Comparison of ENCODE assay signal across 23 cellular contexts in the genomic region with DNA sequence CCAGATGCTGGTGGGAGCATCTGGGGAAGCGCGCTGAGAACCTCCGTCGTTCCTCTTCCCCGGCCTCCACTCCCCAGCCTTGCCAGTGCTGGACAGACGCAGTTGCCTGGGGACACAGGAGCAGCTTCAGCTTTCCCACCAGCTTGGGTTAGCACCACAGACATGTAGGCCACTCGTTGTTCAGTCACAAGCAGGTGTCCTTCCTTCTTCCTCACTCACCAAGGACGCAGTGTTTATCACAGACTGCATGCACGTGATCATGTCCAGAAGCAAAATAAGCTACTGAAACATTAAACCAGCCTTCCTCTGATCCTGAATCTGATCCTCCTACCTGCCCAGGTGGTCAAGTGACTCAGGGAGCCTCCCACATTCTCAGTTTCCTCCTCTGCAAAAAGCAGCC.
DNase-seq lines count a peak whose midpoint lies in the region; ATAC-seq and TF ChIP-seq lines count a peak whose summit lies in the region.
"Had no signal": no experiment of that assay in that cellular context is flagged by ENCODE, and none has a peak within 500 bp of the region (broad histone marks: within the 10 kb centered on the region; RNA-seq: fewer than 3 reads in every experiment).

No MANE protein-coding gene starts in this region.

- no peaks in the 10 kb centered on the region for H3K36me3 Mint-ChIP-seq in activated CD8-positive, alpha-beta memory T cell treated with anti-CD3 and anti-CD28 coated beads, Interleukin-2, amount 10 ng/mL, durations not matched to agents 7 days and 5 days
- no peaks in the 10 kb centered on the region for H3K36me3 Mint-ChIP-seq in chondrocyte (ENCODE audit: low read depth)
- no peaks in the 10 kb centered on the region for H3K36me3 Mint-ChIP-seq in stimulated activated memory B cell treated with anti-CD40 and anti-IgM and Interleukin-4, amounts not matched to agents 10 μg/mL and 1 μg/mL and 100 μg/mL, for 72 hours
- H3K36me3 Mint-ChIP-seq: brain; natural killer cell treated with Interleukin-12 subunit alpha and Interleukin-12 subunit beta and Interleukin-15 and Interleukin-18, amount 100 ng/mL, for 72 hours had no signal

- peaks cover 48% of the 10 kb centered on the region for H3K4me1 Mint-ChIP-seq in activated CD8-positive, alpha-beta memory T cell treated with anti-CD3 and anti-CD28 coated beads, Interleukin-2, amount 10 ng/mL, durations not matched to agents 7 days and 5 days
- peaks cover 18% of the 10 kb centered on the region for H3K4me1 Mint-ChIP-seq in chondrocyte (ENCODE audit: low read depth)
- peaks cover 42% of the 10 kb centered on the region for H3K4me1 Mint-ChIP-seq in stimulated activated memory B cell treated with anti-CD40 and anti-IgM and Interleukin-4, amounts not matched to agents 10 μg/mL and 1 μg/mL and 100 μg/mL, for 72 hours

- peak; percentile 52 for DNase-seq in activated CD8-positive, alpha-beta memory T cell treated with anti-CD3 and anti-CD28 coated beads for 24 hours
- no peak for DNase-seq in activated CD8-positive, alpha-beta memory T cell treated with anti-CD3 and anti-CD28 coated beads, Interleukin-2, amount 10 ng/mL, durations not matched to agents 7 days and 5 days
- DNase-seq in NCI-H510A (lab: John Stamatoyannopoulos, UW) (peak; percentile 23), chondrocyte (ENCODE audit: low spot score) (peak; percentile 38), posterior vena cava (ENCODE audit: low spot score) (no peak), NCI-H1105 treated with DMSO at 0.1 percent for 48 hours (lab: John Stamatoyannopoulos, UW) (no peak), superior temporal gyrus (ENCODE audit: extremely low spot score) (no peak)
- DNase-seq: C1 segment of cervical spinal cord, COR-L47, DMS79 treated with DMSO at 0.1 percent for 48 hours, GF-D8, NCI-H1436, NCI-H526 treated with DMSO at 0.1 percent for 48 hours, ovary, retina, upper lobe of left lung had no signal

- CTCF ChIA-PET in activated CD8-positive, alpha-beta memory T cell treated with anti-CD3 and anti-CD28 coated beads, Interleukin-2, amount 10 ng/mL, durations not matched to agents 7 days and 5 days (lab: Charles Lee) = interaction anchor here (0.7 to 6.7 kb wide), 15 partner anchors 10 to 693 kb away, joined by 3 to 120 read pairs (median 3); partner anchors contain the start of gene NFIL3

- intact Hi-C loops in posterior vena cava (cut with DNase I) = loop anchor here in 1 of 2 donors (10.0 kb wide), 1 partner anchor 400 kb away; no protein-coding TSS in a partner anchor

- H3K27me3 Mint-ChIP-seq in activated CD8-positive, alpha-beta memory T cell treated with anti-CD3 and anti-CD28 coated beads, Interleukin-2, amount 10 ng/mL, durations not matched to agents 7 days and 5 days = no peaks in the 10 kb centered on the region
- H3K27me3 Mint-ChIP-seq in chondrocyte (ENCODE audit: low read depth) = no peaks in the 10 kb centered on the region
- peaks cover 13% of the 10 kb centered on the region for H3K27me3 Mint-ChIP-seq in stimulated activated memory B cell treated with anti-CD40 and anti-IgM and Interleukin-4, amounts not matched to agents 10 μg/mL and 1 μg/mL and 100 μg/mL, for 72 hours
- H3K27me3 Mint-ChIP-seq: brain had no signal

- no peaks in the 10 kb centered on the region for H3K9me3 Mint-ChIP-seq in activated CD8-positive, alpha-beta memory T cell treated with anti-CD3 and anti-CD28 coated beads, Interleukin-2, amount 10 ng/mL, durations not matched to agents 7 days and 5 days (ENCODE audit: low read depth)
- no peaks in the 10 kb centered on the region for H3K9me3 Mint-ChIP-seq in chondrocyte (ENCODE audit: low read depth)
- no peaks in the 10 kb centered on the region for H3K9me3 Mint-ChIP-seq in stimulated activated memory B cell treated with anti-CD40 and anti-IgM and Interleukin-4, amounts not matched to agents 10 μg/mL and 1 μg/mL and 100 μg/mL, for 72 hours
- H3K9me3 Mint-ChIP-seq: activated T-cell treated with anti-CD3 and anti-CD28 coated beads, Interleukin-2, amount 50 U/mL, for 72 hours; brain; H9; natural killer cell treated with Interleukin-12 subunit alpha and Interleukin-12 subunit beta and Interleukin-15 and Interleukin-18, amount 100 ng/mL, for 72 hours had no signal

- TF ChIP-seq CTCF in chondrocyte (IDR thresholded peaks at IDR 0.05) = no peak

- no peak overlapping the region for H3K4me3 Mint-ChIP-seq in activated CD8-positive, alpha-beta memory T cell treated with anti-CD3 and anti-CD28 coated beads, Interleukin-2, amount 10 ng/mL, durations not matched to agents 7 days and 5 days
- no peak overlapping the region for H3K4me3 Mint-ChIP-seq in chondrocyte (ENCODE audit: unreplicated experiment)
- H3K4me3 Mint-ChIP-seq in stimulated activated memory B cell treated with anti-CD40 and anti-IgM and Interleukin-4, amounts not matched to agents 10 μg/mL and 1 μg/mL and 100 μg/mL, for 72 hours = no peak overlapping the region
- H3K4me3 Mint-ChIP-seq: brain; H9; natural killer cell treated with Interleukin-12 subunit alpha and Interleukin-12 subunit beta and Interleukin-15 and Interleukin-18, amount 100 ng/mL, for 72 hours; T-helper 17 cell had no signal

- ATAC-seq in activated CD8-positive, alpha-beta memory T cell treated with anti-CD3 and anti-CD28 coated beads, Interleukin-2, amount 10 ng/mL, durations not matched to agents 7 days and 5 days = no peak
- ATAC-seq in stimulated activated memory B cell treated with anti-CD40 and anti-IgM and Interleukin-4, amounts not matched to agents 10 μg/mL and 1 μg/mL and 100 μg/mL, for 72 hours = no peak
- ATAC-seq: mucosa of descending colon had no signal

- H3K27ac Mint-ChIP-seq in activated CD8-positive, alpha-beta memory T cell treated with anti-CD3 and anti-CD28 coated beads, Interleukin-2, amount 10 ng/mL, durations not matched to agents 7 days and 5 days = no peak overlapping the region
- H3K27ac Mint-ChIP-seq in chondrocyte (ENCODE audit: unreplicated experiment) = no peak overlapping the region
- peak overlapping the region; percentile 73 for H3K27ac Mint-ChIP-seq in stimulated activated memory B cell treated with anti-CD40 and anti-IgM and Interleukin-4, amounts not matched to agents 10 μg/mL and 1 μg/mL and 100 μg/mL, for 72 hours
- H3K27ac Mint-ChIP-seq: brain, H9, T-helper 17 cell had no signal

Comparison
In these comparisons a context has a peak if more than half of its experiments do, and no peak if none do; other contexts are left out.
1. DNase-seq: peak in activated CD8-positive, alpha-beta memory T cell treated with anti-CD3 and anti-CD28 coated beads for 24 hours (single experiment), NCI-H510A (single experiment) and chondrocyte (single experiment); none in activated CD8-positive, alpha-beta memory T cell treated with anti-CD3 and anti-CD28 coated beads, Interleukin-2, amount 10 ng/mL, durations not matched to agents 7 days and 5 days (single experiment), posterior vena cava (single experiment), NCI-H1105 treated with DMSO at 0.1 percent for 48 hours (single experiment) and superior temporal gyrus (single experiment).